ENCODE assay signal across 12 cellular contexts in genomic region chr16:647173-647902, GRCh38. TPM values are rescaled to one million over a fixed set of nuclear protein-coding genes. Genes with fewer than 3 reads are reported as not detected.
DNase-seq lines count a peak whose midpoint lies in the region; ATAC-seq and TF ChIP-seq lines count a peak whose summit lies in the region.
"Had no signal": no experiment of that assay in that cellular context is flagged by ENCODE, and none has a peak within 500 bp of the region (broad histone marks: within the 10 kb centered on the region; RNA-seq: fewer than 3 reads in every experiment).

No MANE protein-coding gene starts in this region.

- H3K36me3 ChIP-seq in BLaER1 treated with 17β-estradiol and CSF1 and Interleukin-3, amounts not matched to agents 10 nM and 100 nM = peaks cover 0 to 54% (median 33%) of the 10 kb centered on the region in 11 experiments; a peak in 18 of 22 replicates
- no peaks in the 10 kb centered on the region for H3K36me3 ChIP-seq in endodermal cell (ENCODE audit: control insufficient read depth, insufficient read depth, low read length)

- 93 to 99% methylated on average over 19 to 24 of the region's 25 CpGs for WGBS in endodermal cell (ENCODE audit: insufficient coverage in 1 of 2, insufficient read length in 1 of 2), 2 experiments

- peaks cover 26 to 71% (median 52%) of the 10 kb centered on the region in 11 experiments; a peak in 19 of 22 replicates for H4K20me1 ChIP-seq in BLaER1 treated with 17β-estradiol and CSF1 and Interleukin-3, amounts not matched to agents 10 nM and 100 nM

- H3K9me3 ChIP-seq in BLaER1 treated with 17β-estradiol and CSF1 and Interleukin-3, amounts not matched to agents 10 nM and 100 nM (replicated peaks in 1 of 11) = no peaks in the 10 kb centered on the region
- H3K9me3 ChIP-seq in endodermal cell (ENCODE audit: control insufficient read depth, low read length) = no peaks in the 10 kb centered on the region

- H3K4me1 ChIP-seq in BLaER1 treated with 17β-estradiol and CSF1 and Interleukin-3, amounts not matched to agents 10 nM and 100 nM = peaks cover 61 to 84% (median 72%) of the 10 kb centered on the region in 10 experiments
- no peaks in the 10 kb centered on the region for H3K4me1 ChIP-seq in endodermal cell (ENCODE audit: control insufficient read depth, insufficient read depth, low read length)

- no peaks in the 10 kb centered on the region for H3K36me3 Mint-ChIP-seq in IgD-negative memory B cell
- H3K36me3 Mint-ChIP-seq in central memory CD8-positive, alpha-beta T cell (ENCODE audit: insufficient read depth) = peaks cover 5% of the 10 kb centered on the region
- H3K36me3 Mint-ChIP-seq in nephron (ENCODE audit: low read depth) = no peaks in the 10 kb centered on the region
- no peaks in the 10 kb centered on the region for H3K36me3 Mint-ChIP-seq in activated naive CD4-positive, alpha-beta T cell treated with anti-CD3 and anti-CD28 coated beads, Interleukin-2, amount 50 U/mL, for 72 hours
- H3K36me3 Mint-ChIP-seq in endodermal cell (ENCODE audit: low read depth) = no peaks in the 10 kb centered on the region

- H3K27ac Mint-ChIP-seq in IgD-negative memory B cell = peak overlapping the region in 2 of 3 donors; percentile 73 to 93
- H3K27ac Mint-ChIP-seq in central memory CD8-positive, alpha-beta T cell (ENCODE audit: low read depth) = no peak overlapping the region
- no peak overlapping the region for H3K27ac Mint-ChIP-seq in nephron
- no peak overlapping the region for H3K27ac Mint-ChIP-seq in activated naive CD4-positive, alpha-beta T cell treated with anti-CD3 and anti-CD28 coated beads, Interleukin-2, amount 50 U/mL, for 72 hours
- no peak overlapping the region for H3K27ac Mint-ChIP-seq in endodermal cell

- TF ChIP-seq CTCF in nephron (IDR thresholded peaks at IDR 0.05; ENCODE audit: unreplicated experiment in 3 of 3) = no peak
- TF ChIP-seq CTCF in endodermal cell (conservative IDR thresholded peaks at IDR 0.05) = no peak

- H3K4me3 Mint-ChIP-seq in IgD-negative memory B cell = peak overlapping the region in 1 of 4 donors; percentile 32
- peak overlapping the region; percentile 16 for H3K4me3 Mint-ChIP-seq in central memory CD8-positive, alpha-beta T cell
- H3K4me3 Mint-ChIP-seq in nephron = peak overlapping the region; percentile 42 to 71 (median 63)
- H3K4me3 Mint-ChIP-seq in endodermal cell = no peak overlapping the region

- H3K4me3 ChIP-seq in BLaER1 treated with 17β-estradiol and CSF1 and Interleukin-3, amounts not matched to agents 10 nM and 100 nM = peak overlapping the region in 1 of 10 experiments; percentile 86; a peak in 2 of 20 replicates
- no peak overlapping the region for H3K4me3 ChIP-seq in endodermal cell (ENCODE audit: low read length)

- H3K4me2 ChIP-seq in BLaER1 treated with 17β-estradiol and CSF1 and Interleukin-3, amounts not matched to agents 10 nM and 100 nM = peak overlapping the region; percentile 86 to 99 (median 95)

- H3K27ac ChIP-seq in BLaER1 treated with 17β-estradiol and CSF1 and Interleukin-3, amounts not matched to agents 10 nM and 100 nM = peak overlapping the region in 1 of 11 experiments; percentile 17; a peak in 1 of 22 replicates
- H3K27ac ChIP-seq in endodermal cell (ENCODE audit: low read depth, low read length) = no peak overlapping the region

- peaks cover 0 to 13% (median 11%) of the 10 kb centered on the region in 3 donors for H3K4me1 Mint-ChIP-seq in IgD-negative memory B cell
- peaks cover 7% of the 10 kb centered on the region for H3K4me1 Mint-ChIP-seq in central memory CD8-positive, alpha-beta T cell
- H3K4me1 Mint-ChIP-seq in nephron = no peaks in the 10 kb centered on the region
- no peaks in the 10 kb centered on the region for H3K4me1 Mint-ChIP-seq in endodermal cell

- H3K27me3 Mint-ChIP-seq in IgD-negative memory B cell (no peaks in the 10 kb centered on the region), nephron (ENCODE audit: low read depth) (peaks cover 14% of the 10 kb centered on the region), endodermal cell (ENCODE audit: insufficient read depth) (no peaks in the 10 kb centered on the region)
- no peaks in the 10 kb centered on the region for H3K27me3 Mint-ChIP-seq in central memory CD8-positive, alpha-beta T cell

- ATAC-seq in central memory CD8-positive, alpha-beta T cell (replicated peaks; ENCODE audit: extremely low read depth, poor library complexity, severe bottlenecking) = no peak
- no peak for ATAC-seq in activated naive CD4-positive, alpha-beta T cell treated with anti-CD3 and anti-CD28 coated beads, Interleukin-2, amount 50 U/mL, for 72 hours
- no peak for ATAC-seq in GM21619 (IDR thresholded peaks at IDR 0.05; ENCODE audit: unreplicated experiment)

- peak overlapping the region in 10 of 11 experiments; percentile 17 to 93 (median 74); a peak in 13 of 22 replicates for H3K9ac ChIP-seq in BLaER1 treated with 17β-estradiol and CSF1 and Interleukin-3, amounts not matched to agents 10 nM and 100 nM
- H3K9ac ChIP-seq in endodermal cell (ENCODE audit: extremely low read depth, low read length, poor library complexity, severe bottlenecking) = no peak overlapping the region

- no peak for DNase-seq in central memory CD8-positive, alpha-beta T cell (ENCODE audit: low spot score in 2 of 2)
- no peak for DNase-seq in activated naive CD4-positive, alpha-beta T cell treated with anti-CD3 and anti-CD28 coated beads, Interleukin-2, amount 50 U/mL, for 72 hours (ENCODE audit: low spot score in 2 of 2)
- no peak for DNase-seq in T-helper 1 cell
- DNase-seq in endodermal cell = no peak
- DNase-seq: NCI-H2081 treated with DMSO at 0.1 percent for 48 hours had no signal

- H3K9me3 Mint-ChIP-seq in IgD-negative memory B cell (no peaks in the 10 kb centered on the region), nephron (no peaks in the 10 kb centered on the region), endodermal cell (no peaks in the 10 kb centered on the region)
- no peaks in the 10 kb centered on the region for H3K9me3 Mint-ChIP-seq in central memory CD8-positive, alpha-beta T cell
- H3K9me3 Mint-ChIP-seq in activated naive CD4-positive, alpha-beta T cell treated with anti-CD3 and anti-CD28 coated beads, Interleukin-2, amount 50 U/mL, for 72 hours = no peaks in the 10 kb centered on the region
- H3K9me3 Mint-ChIP-seq: H9 had no signal

- H3K27me3 ChIP-seq in BLaER1 treated with 17β-estradiol and CSF1 and Interleukin-3, amounts not matched to agents 10 nM and 100 nM = no peaks in the 10 kb centered on the region
- H3K27me3 ChIP-seq in endodermal cell (ENCODE audit: control insufficient read depth, insufficient read depth, low read length, poor library complexity, severe bottlenecking) = no peaks in the 10 kb centered on the region

RNA-seq across cellular contexts. Expression of gene WDR90, which starts 1.8 kb away (rescaled TPM):
- 0.54 TPM for polyA plus RNA-seq in IgD-negative memory B cell
- 100 to 1,000 TPM in 1 of 2 donors, 10 to 100 TPM in 1; 36.1 to 101 TPM for total RNA-seq in activated naive CD4-positive, alpha-beta T cell treated with anti-CD3 and anti-CD28 coated beads, Interleukin-2, amount 50 U/mL, for 72 hours
- total RNA-seq in endodermal cell = 100 to 1,000 TPM; 112 to 120 TPM
- 50.5 TPM for polyA plus RNA-seq in endodermal cell (2013, experiment 1 of 2)
- 49.8 TPM for polyA plus RNA-seq in endodermal cell (2013, experiment 2 of 2)

RNA-seq across cellular contexts. Expression of gene MCRIP2, which starts 5.7 kb away (rescaled TPM):
- polyA plus RNA-seq in IgD-negative memory B cell = 52.8 TPM
- 10 to 100 TPM; 33.7 to 52.0 TPM for total RNA-seq in activated naive CD4-positive, alpha-beta T cell treated with anti-CD3 and anti-CD28 coated beads, Interleukin-2, amount 50 U/mL, for 72 hours
- total RNA-seq in endodermal cell = 10 to 100 TPM; 22.8 to 34.2 TPM
- polyA plus RNA-seq in endodermal cell (2013, experiment 1 of 2) = 12.5 TPM
- 12.0 TPM for polyA plus RNA-seq in endodermal cell (2013, experiment 2 of 2)

RNA-seq across cellular contexts. Expression of gene METTL26, which starts 11.2 kb away (rescaled TPM):
- polyA plus RNA-seq in IgD-negative memory B cell = 81.0 TPM
- total RNA-seq in activated naive CD4-positive, alpha-beta T cell treated with anti-CD3 and anti-CD28 coated beads, Interleukin-2, amount 50 U/mL, for 72 hours = 100 to 1,000 TPM in 1 of 2 donors, 10 to 100 TPM in 1; 47.2 to 120 TPM
- total RNA-seq in endodermal cell = 10 to 100 TPM; 72.1 to 79.8 TPM
- 85.0 TPM for polyA plus RNA-seq in endodermal cell (2013, experiment 1 of 2)
- polyA plus RNA-seq in endodermal cell (2013, experiment 2 of 2) = 78.2 TPM

RNA-seq across cellular contexts. Expression of gene WFIKKN1, which starts 16.6 kb away (rescaled TPM):
- polyA plus RNA-seq in IgD-negative memory B cell = not detected
- total RNA-seq in activated naive CD4-positive, alpha-beta T cell treated with anti-CD3 and anti-CD28 coated beads, Interleukin-2, amount 50 U/mL, for 72 hours = under 1 TPM; 0.33 to 0.71 TPM
- total RNA-seq in endodermal cell = 10 to 100 TPM in 1 of 2 donors, 1 to 10 TPM in 1; 7.7 to 11.6 TPM
- 17.0 TPM for polyA plus RNA-seq in endodermal cell (2013, experiment 1 of 2)
- 15.2 TPM for polyA plus RNA-seq in endodermal cell (2013, experiment 2 of 2)
- total RNA-seq: RPMI7951 had no signal
- polyA plus RNA-seq: CD14-positive monocyte had no signal

RNA-seq across cellular contexts. Expression of gene RHOT2, which starts 20.6 kb away (rescaled TPM):
- 42.7 TPM for polyA plus RNA-seq in IgD-negative memory B cell
- total RNA-seq in activated naive CD4-positive, alpha-beta T cell treated with anti-CD3 and anti-CD28 coated beads, Interleukin-2, amount 50 U/mL, for 72 hours = 100 to 1,000 TPM; 112 to 118 TPM
- total RNA-seq in endodermal cell = 100 to 1,000 TPM; 180 to 193 TPM
- 121 TPM for polyA plus RNA-seq in endodermal cell (2013, experiment 1 of 2)
- polyA plus RNA-seq in endodermal cell (2013, experiment 2 of 2) = 103 TPM

Comparison
In these comparisons a context has a peak if more than half of its experiments do, and no peak if none do; other contexts are left out.
1. H3K27ac Mint-ChIP-seq: peak in IgD-negative memory B cell (2 of 3); none in central memory CD8-positive, alpha-beta T cell (single experiment), nephron (0 of 3), activated naive CD4-positive, alpha-beta T cell treated with anti-CD3 and anti-CD28 coated beads, Interleukin-2, amount 50 U/mL, for 72 hours (0 of 2) and endodermal cell (single experiment).